6 cellular contexts compared by ENCODE assay signal in the genomic region with DNA sequence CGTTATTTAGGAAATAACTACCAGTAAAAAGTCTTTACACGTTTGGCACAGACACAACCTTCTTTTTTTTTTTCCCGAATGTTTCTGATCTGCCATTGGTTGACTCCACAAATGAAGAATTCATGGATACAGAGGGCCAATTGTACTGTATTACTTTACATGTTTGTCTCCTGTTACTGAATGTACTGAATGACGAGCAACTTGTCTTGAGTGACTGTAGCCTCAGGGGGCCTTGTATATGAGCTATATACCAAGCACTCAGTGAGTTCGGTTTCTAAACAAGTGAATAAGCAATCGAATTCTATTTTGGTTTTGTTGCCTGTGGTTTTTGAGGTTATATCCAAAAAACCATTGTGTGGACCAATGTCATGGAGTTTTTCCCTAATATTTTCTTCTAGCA.
"Had no signal": no experiment of that assay in that cellular context is flagged by ENCODE, and none has a peak within 500 bp of the region (broad histone marks: within the 10 kb centered on the region; RNA-seq: fewer than 3 reads in every experiment).

No MANE protein-coding gene starts in this region.

- DNase-seq: H9, HCEC 1CT, KBM-7 had no signal

- H3K4me1 Mint-ChIP-seq: GM23338, IgD-negative memory B cell had no signal

- H3K4me3 Mint-ChIP-seq: GM23338, H9, IgD-negative memory B cell had no signal

- H3K27ac Mint-ChIP-seq: GM23338, H9, IgD-negative memory B cell had no signal

- H3K27me3 Mint-ChIP-seq: IgD-negative memory B cell had no signal

- H3K36me3 Mint-ChIP-seq: IgD-negative memory B cell had no signal

- ATAC-seq: GM23338, HepG2 had no signal
